8 cellular contexts compared by ENCODE assay signal in the genomic region with DNA sequence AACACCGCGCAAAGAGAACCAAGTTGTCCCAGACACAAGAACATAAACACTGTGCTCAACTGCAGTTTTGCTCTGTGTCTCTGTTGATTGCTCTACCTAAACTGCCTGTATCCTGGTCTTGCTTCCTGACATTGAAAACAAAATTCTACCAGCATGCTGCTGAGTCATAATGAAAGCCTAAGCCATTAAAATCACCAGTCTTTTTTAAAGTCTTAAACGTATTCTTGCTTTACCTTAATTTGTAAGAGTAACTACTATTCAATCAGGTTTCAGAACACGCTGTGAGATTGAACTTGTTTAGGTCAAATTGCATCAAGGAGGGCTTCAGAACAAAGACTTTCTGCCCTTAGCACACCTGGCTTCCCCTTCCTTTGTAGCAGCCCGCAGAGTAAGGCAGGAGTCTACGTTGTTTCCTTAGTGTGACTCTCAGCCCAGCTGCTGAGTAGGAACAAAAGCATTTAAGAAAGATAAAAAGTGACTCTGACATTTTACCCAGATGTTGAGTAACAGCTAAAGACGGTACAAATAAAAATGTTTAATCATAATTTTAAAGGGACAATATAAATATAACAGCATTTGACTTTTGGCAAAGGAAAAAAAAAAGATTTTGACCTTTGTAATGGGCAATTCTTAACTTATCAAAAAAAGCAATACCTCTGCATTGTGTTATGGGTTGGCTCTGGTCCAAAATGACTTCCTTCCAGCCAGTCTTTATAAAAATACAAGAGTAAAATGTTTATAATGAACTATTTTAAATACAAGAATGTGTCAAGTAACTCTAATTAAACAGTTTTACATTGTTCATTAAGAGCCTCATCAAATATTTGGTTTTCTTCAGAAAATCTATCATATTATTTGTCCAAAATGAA.
DNase-seq lines count a peak whose midpoint lies in the region; ATAC-seq lines count a peak whose summit lies in the region.

No MANE protein-coding gene starts in this region.

- H3K27ac Mint-ChIP-seq in activated CD8-positive, alpha-beta T cell treated with anti-CD3 and anti-CD28 coated beads, Interleukin-2, amount 10 ng/mL, durations not matched to agents 7 days and 5 days = no peak overlapping the region
- H3K27ac Mint-ChIP-seq in activated T-helper 2 cell treated with anti-CD3 and anti-CD28 coated beads, Interferon-gamma antibody, Interleukin-2, Interleukin-4, amounts not matched to agents 10 μg/mL and 5 μg/mL and 100 μg/mL, durations not matched to agents 14 hours and 24 hours and 36 hours = no peak overlapping the region

- intact Hi-C loops in activated T-helper 2 cell treated with anti-CD3 and anti-CD28 coated beads, Interferon-gamma antibody, Interleukin-2, Interleukin-4, amounts not matched to agents 10 μg/mL and 5 μg/mL and 100 μg/mL, durations not matched to agents 14 hours and 24 hours and 36 hours (cut with micrococcal nuclease) = no loop called here

- H3K27me3 Mint-ChIP-seq in activated CD8-positive, alpha-beta T cell treated with anti-CD3 and anti-CD28 coated beads, Interleukin-2, amount 10 ng/mL, durations not matched to agents 7 days and 5 days (ENCODE audit: low read depth) = no peaks in the 10 kb centered on the region
- H3K27me3 Mint-ChIP-seq in activated T-helper 2 cell treated with anti-CD3 and anti-CD28 coated beads, Interferon-gamma antibody, Interleukin-2, Interleukin-4, amounts not matched to agents 10 μg/mL and 5 μg/mL and 100 μg/mL, durations not matched to agents 14 hours and 24 hours and 36 hours (ENCODE audit: low read depth) = no peaks in the 10 kb centered on the region

- H3K4me3 Mint-ChIP-seq in activated CD8-positive, alpha-beta T cell treated with anti-CD3 and anti-CD28 coated beads, Interleukin-2, amount 10 ng/mL, durations not matched to agents 7 days and 5 days = no peak overlapping the region
- H3K4me3 Mint-ChIP-seq in activated T-helper 2 cell treated with anti-CD3 and anti-CD28 coated beads, Interferon-gamma antibody, Interleukin-2, Interleukin-4, amounts not matched to agents 10 μg/mL and 5 μg/mL and 100 μg/mL, durations not matched to agents 14 hours and 24 hours and 36 hours (ENCODE audit: low read depth) = no peak overlapping the region

- H3K9me3 Mint-ChIP-seq in activated CD8-positive, alpha-beta T cell treated with anti-CD3 and anti-CD28 coated beads, Interleukin-2, amount 10 ng/mL, durations not matched to agents 7 days and 5 days (ENCODE audit: insufficient read depth) = peaks cover 7% of the 10 kb centered on the region
- peaks cover 4% of the 10 kb centered on the region for H3K9me3 Mint-ChIP-seq in activated T-helper 2 cell treated with anti-CD3 and anti-CD28 coated beads, Interferon-gamma antibody, Interleukin-2, Interleukin-4, amounts not matched to agents 10 μg/mL and 5 μg/mL and 100 μg/mL, durations not matched to agents 14 hours and 24 hours and 36 hours

- no peak overlapping the region for H3K4me3 ChIP-seq in Jurkat, Clone E6-1 (ENCODE audit: low read length)

- CTCF ChIA-PET in activated CD8-positive, alpha-beta T cell treated with anti-CD3 and anti-CD28 coated beads, Interleukin-2, amount 10 ng/mL, durations not matched to agents 7 days and 5 days (lab: Charles Lee) = no interaction called here

- ATAC-seq in GM21529 (IDR thresholded peaks at IDR 0.05; ENCODE audit: unreplicated experiment) = peak; percentile 38
- ATAC-seq in activated CD8-positive, alpha-beta T cell treated with anti-CD3 and anti-CD28 coated beads, Interleukin-2, amount 10 ng/mL, durations not matched to agents 7 days and 5 days = no peak

- no peaks in the 10 kb centered on the region for H3K4me1 Mint-ChIP-seq in activated CD8-positive, alpha-beta T cell treated with anti-CD3 and anti-CD28 coated beads, Interleukin-2, amount 10 ng/mL, durations not matched to agents 7 days and 5 days (ENCODE audit: low read depth)
- H3K4me1 Mint-ChIP-seq in activated T-helper 2 cell treated with anti-CD3 and anti-CD28 coated beads, Interferon-gamma antibody, Interleukin-2, Interleukin-4, amounts not matched to agents 10 μg/mL and 5 μg/mL and 100 μg/mL, durations not matched to agents 14 hours and 24 hours and 36 hours (ENCODE audit: low read depth) = no peaks in the 10 kb centered on the region

- no peaks in the 10 kb centered on the region for H3K36me3 Mint-ChIP-seq in activated CD8-positive, alpha-beta T cell treated with anti-CD3 and anti-CD28 coated beads, Interleukin-2, amount 10 ng/mL, durations not matched to agents 7 days and 5 days (ENCODE audit: low read depth)
- no peaks in the 10 kb centered on the region for H3K36me3 Mint-ChIP-seq in activated T-helper 2 cell treated with anti-CD3 and anti-CD28 coated beads, Interferon-gamma antibody, Interleukin-2, Interleukin-4, amounts not matched to agents 10 μg/mL and 5 μg/mL and 100 μg/mL, durations not matched to agents 14 hours and 24 hours and 36 hours (ENCODE audit: low read depth)

- H3K27ac ChIP-seq in epithelial cell of prostate = peak overlapping the region; percentile 76

- DNase-seq in DMS53 treated with DMSO at 0.1 percent for 48 hours (lab: John Stamatoyannopoulos, UW; ENCODE audit: unreplicated experiment) = peak; percentile 93
- peak; percentile 60 for DNase-seq in Jurkat, Clone E6-1 (ENCODE audit: low read depth, low spot score)
- no peak for DNase-seq in epithelial cell of prostate (ENCODE audit: low read depth, low spot score)
- no peak for DNase-seq in G401 (ENCODE audit: low spot score)
- no peak for DNase-seq in activated CD8-positive, alpha-beta T cell treated with anti-CD3 and anti-CD28 coated beads, Interleukin-2, amount 10 ng/mL, durations not matched to agents 7 days and 5 days
- DNase-seq in SW480 (ENCODE audit: low spot score) = no peak
- DNase-seq in activated T-helper 2 cell treated with anti-CD3 and anti-CD28 coated beads, Interferon-gamma antibody, Interleukin-2, Interleukin-4, amounts not matched to agents 10 μg/mL and 5 μg/mL and 100 μg/mL, durations not matched to agents 14 hours and 24 hours and 36 hours (ENCODE audit: low spot score) = no peak

- in situ Hi-C loops in G401 (cut with HindIII; ENCODE audit: low sequenced_read_pairs) = no loop called here

- POLR2A ChIA-PET in activated CD8-positive, alpha-beta T cell treated with anti-CD3 and anti-CD28 coated beads, Interleukin-2, amount 10 ng/mL, durations not matched to agents 7 days and 5 days (lab: Charles Lee) = no interaction called here

Comparison
In these comparisons a context has a peak if more than half of its experiments do, and no peak if none do; other contexts are left out.
1. DNase-seq: peak in DMS53 treated with DMSO at 0.1 percent for 48 hours (single experiment) and Jurkat, Clone E6-1 (single experiment); none in epithelial cell of prostate (single experiment), G401 (single experiment), activated CD8-positive, alpha-beta T cell treated with anti-CD3 and anti-CD28 coated beads, Interleukin-2, amount 10 ng/mL, durations not matched to agents 7 days and 5 days (single experiment), SW480 (single experiment) and activated T-helper 2 cell treated with anti-CD3 and anti-CD28 coated beads, Interferon-gamma antibody, Interleukin-2, Interleukin-4, amounts not matched to agents 10 μg/mL and 5 μg/mL and 100 μg/mL, durations not matched to agents 14 hours and 24 hours and 36 hours (single experiment).